Comparison of ENCODE assay signal across 7 cellular contexts in the genomic region with DNA sequence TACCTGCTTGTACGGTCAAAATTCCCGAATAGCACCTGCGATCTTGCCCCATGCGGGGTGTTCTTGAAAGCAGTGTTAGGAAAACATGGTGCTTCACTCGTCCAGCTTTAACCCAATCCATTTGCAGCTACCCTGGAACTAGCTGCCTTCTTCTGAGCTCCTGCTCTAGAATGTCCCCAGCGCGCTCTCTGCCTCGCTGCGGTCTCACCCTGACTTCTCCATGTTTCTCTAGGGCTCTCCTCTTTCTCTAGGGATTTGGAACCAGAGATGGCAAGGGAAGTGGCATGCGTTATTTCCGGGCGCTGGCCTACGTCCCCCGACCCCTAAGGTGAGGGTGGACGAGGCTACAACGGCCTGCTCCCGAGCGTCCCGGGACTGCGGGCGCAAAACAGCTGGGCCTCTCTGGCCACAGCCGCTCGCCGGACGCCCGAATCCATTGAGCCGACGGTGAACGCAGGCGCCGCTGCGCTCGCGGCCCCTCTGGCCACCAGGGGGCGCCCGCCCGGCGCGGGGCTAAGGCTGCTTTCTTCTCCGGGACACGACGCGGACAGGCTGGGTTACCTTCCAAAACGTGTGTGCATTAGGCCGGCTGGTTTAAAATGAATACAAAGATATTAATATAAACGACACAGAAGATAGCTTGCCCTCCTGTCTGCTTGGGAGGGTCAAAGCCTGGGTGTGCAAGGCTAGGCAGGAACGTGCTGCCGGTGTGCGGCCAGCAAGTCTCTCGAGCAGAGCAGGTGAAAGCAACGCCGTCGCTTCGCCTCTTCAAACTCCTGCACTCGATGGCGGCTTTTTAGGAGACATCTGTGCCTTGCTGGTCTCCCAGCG.
DNase-seq lines count a peak whose midpoint lies in the region; ATAC-seq and TF ChIP-seq lines count a peak whose summit lies in the region.

No MANE protein-coding gene starts in this region.

- no peaks in the 10 kb centered on the region for H3K27me3 ChIP-seq in WERI-Rb-1 (ENCODE audit: insufficient read depth, low read depth, severe bottlenecking)

- peak; percentile 27 for DNase-seq in NCI-H1105 (lab: John Stamatoyannopoulos, UW)
- peak; percentile 64 for DNase-seq in WERI-Rb-1
- peak; percentile 82 for DNase-seq in cardiac fibroblast (ENCODE audit: low read depth in 2 of 2)
- DNase-seq in iris pigment epithelial cell (ENCODE audit: low read depth): peak; percentile 71
- DNase-seq in stimulated activated CD4-positive, alpha-beta T cell treated with anti-CD3 and anti-CD28 coated beads, Interleukin-12 subunit alpha, Interleukin-12 subunit beta, amount 100 ng/mL, for 24 hours (ENCODE audit: low read depth in 2 of 2): peak; percentile 41 to 66

- TF ChIP-seq CTCF in GM12875 (IDR thresholded peaks at IDR 0.05; ENCODE audit: borderline replicate concordance, insufficient read depth, low read depth, low read length) (peak; percentile 99), WERI-Rb-1 (IDR thresholded peaks at IDR 0.05; ENCODE audit: low read depth, low read length) (peak; percentile 85), cardiac fibroblast (IDR thresholded peaks at IDR 0.05; ENCODE audit: low read depth, low read length) (peak; percentile 61)

- H3K36me3 ChIP-seq in WERI-Rb-1: no peaks in the 10 kb centered on the region

- no peak overlapping the region for H3K27ac ChIP-seq in WERI-Rb-1

- H3K4me3 ChIP-seq in GM12875 (ENCODE audit: low read depth, low read length): peak overlapping the region; percentile 26
- H3K4me3 ChIP-seq in WERI-Rb-1 (ENCODE audit: low read depth, low read length): peak overlapping the region; percentile 91
- peak overlapping the region; percentile 43 to 73 for H3K4me3 ChIP-seq in cardiac fibroblast (replicated peaks in 1 of 2; ENCODE audit: low read depth in 2 of 2, low read length in 2 of 2)

- ATAC-seq in HG02610 (IDR thresholded peaks at IDR 0.05; ENCODE audit: unreplicated experiment): peak; percentile 59

- no peaks in the 10 kb centered on the region for H3K9me3 ChIP-seq in WERI-Rb-1 (ENCODE audit: severe bottlenecking)

Comparison
In these comparisons a context has a peak if more than half of its experiments do, and no peak if none do; other contexts are left out.
1. H3K4me3 ChIP-seq: peak in every context shown above with its lines; median percentile 91 in WERI-Rb-1; 58 in cardiac fibroblast; 26 in GM12875.
2. DNase-seq: peak in every context shown above with its lines; median percentile 82 in cardiac fibroblast; 71 in iris pigment epithelial cell; 64 in WERI-Rb-1; 54 in stimulated activated CD4-positive, alpha-beta T cell treated with anti-CD3 and anti-CD28 coated beads, Interleukin-12 subunit alpha, Interleukin-12 subunit beta, amount 100 ng/mL, for 24 hours; 27 in NCI-H1105.